ENCODE assay signal across 12 cellular contexts in genomic region chr7:69403169-69403568, GRCh38.
DNase-seq lines count a peak whose midpoint lies in the region; ATAC-seq, FAIRE-seq and TF ChIP-seq lines count a peak whose summit lies in the region.
"Had no signal": no experiment of that assay in that cellular context is flagged by ENCODE, and none has a peak within 500 bp of the region (broad histone marks: within the 10 kb centered on the region; RNA-seq: fewer than 3 reads in every experiment).

No MANE protein-coding gene starts in this region.

- H3K79me2 ChIP-seq in PC-9 (ENCODE audit: low read depth): no peaks in the 10 kb centered on the region

- H3K4me3 Mint-ChIP-seq in activated T-helper 2 cell treated with anti-CD3 and anti-CD28 coated beads, Interferon-gamma antibody, Interleukin-2, Interleukin-4, amounts not matched to agents 10 μg/mL and 5 μg/mL and 100 μg/mL, durations not matched to agents 14 hours and 24 hours and 36 hours (ENCODE audit: low read depth): no peak overlapping the region

- DNase-seq in D721Med (ENCODE audit: insufficient read length, low spot score): no peak
- DNase-seq in H4 (ENCODE audit: low spot score): peak; percentile 71
- DNase-seq in PC-9: no peak
- peak; percentile 22 for DNase-seq in left kidney (ENCODE audit: low read depth, low spot score)
- DNase-seq in tibial artery: no peak
- no peak for DNase-seq in activated T-helper 2 cell treated with anti-CD3 and anti-CD28 coated beads, Interferon-gamma antibody, Interleukin-2, Interleukin-4, amounts not matched to agents 10 μg/mL and 5 μg/mL and 100 μg/mL, durations not matched to agents 14 hours and 24 hours and 36 hours (ENCODE audit: low spot score)
- no peak for DNase-seq in NK-92 (lab: John Stamatoyannopoulos, UW; ENCODE audit: unreplicated experiment)
- DNase-seq: activated T-cell treated with anti-CD3 and anti-CD28 coated beads for 4 hours, foreskin fibroblast, Kasumi-1 had no signal

- H3K4me1 ChIP-seq in PC-9 (replicated peaks; ENCODE audit: insufficient read depth) (no peaks in the 10 kb centered on the region), tibial artery (no peaks in the 10 kb centered on the region)

- no peak overlapping the region for H3K27ac ChIP-seq in PC-9
- H3K27ac ChIP-seq in tibial artery: no peak overlapping the region
- H3K27ac ChIP-seq: thoracic aorta had no signal

- H3K4me2 ChIP-seq in PC-9: no peak overlapping the region

- intact Hi-C loops in PC-9 (cut with micrococcal nuclease; ENCODE audit: unreplicated experiment) (no loop called here), tibial artery (cut with DNase I; ENCODE audit: low total_unique reads) (no loop called here)
- intact Hi-C loops in activated T-helper 2 cell treated with anti-CD3 and anti-CD28 coated beads, Interferon-gamma antibody, Interleukin-2, Interleukin-4, amounts not matched to agents 10 μg/mL and 5 μg/mL and 100 μg/mL, durations not matched to agents 14 hours and 24 hours and 36 hours (cut with micrococcal nuclease): no loop called here

- H3K27me3 ChIP-seq in PC-9 (ENCODE audit: insufficient read depth, low read depth) (no peaks in the 10 kb centered on the region), tibial artery (peaks cover 0 to 3% of the 10 kb centered on the region in 2 donors)

- peak; percentile 45 for TF ChIP-seq CTCF in D721Med (IDR thresholded peaks at IDR 0.05; ENCODE audit: insufficient read depth, missing control alignments)
- TF ChIP-seq CTCF in PC-9 (conservative IDR thresholded peaks at IDR 0.05): peak; percentile 23; the same call in 1 of the 2 replicates
- TF ChIP-seq CTCF in tibial artery (IDR thresholded peaks at IDR 0.05): peak in 1 of 2 experiments; percentile 15

- ATAC-seq in HG03439 (IDR thresholded peaks at IDR 0.05; ENCODE audit: unreplicated experiment): no peak

- no peak for FAIRE-seq in D721Med (lab: Jason Lieb, UNC)

- H3K4me3 ChIP-seq in PC-9 (no peak overlapping the region), tibial artery (no peak overlapping the region)
- H3K4me3 ChIP-seq: thoracic aorta had no signal

- no peaks in the 10 kb centered on the region for H3F3A ChIP-seq in PC-9 (ENCODE audit: insufficient read depth, low read depth)

- H3K27ac Mint-ChIP-seq in activated T-helper 2 cell treated with anti-CD3 and anti-CD28 coated beads, Interferon-gamma antibody, Interleukin-2, Interleukin-4, amounts not matched to agents 10 μg/mL and 5 μg/mL and 100 μg/mL, durations not matched to agents 14 hours and 24 hours and 36 hours: no peak overlapping the region

- H3K9me3 Mint-ChIP-seq in activated T-helper 2 cell treated with anti-CD3 and anti-CD28 coated beads, Interferon-gamma antibody, Interleukin-2, Interleukin-4, amounts not matched to agents 10 μg/mL and 5 μg/mL and 100 μg/mL, durations not matched to agents 14 hours and 24 hours and 36 hours: peaks cover 5% of the 10 kb centered on the region

- no peaks in the 10 kb centered on the region for H3K9me2 ChIP-seq in PC-9 (ENCODE audit: insufficient read depth)

- no TSS peak for BruUV-seq in PC-9 (replicated peaks; lab: Mats Ljungman, UMichigan)

- CTCF ChIA-PET in PC-9 (lab: Charles Lee): no interaction called here

- no peaks in the 10 kb centered on the region for H4K20me1 ChIP-seq in PC-9 (ENCODE audit: insufficient read depth)

- H3K36me3 ChIP-seq in PC-9 (ENCODE audit: low read depth) (no peaks in the 10 kb centered on the region), tibial artery (no peaks in the 10 kb centered on the region)
- H3K36me3 ChIP-seq: thoracic aorta had no signal

- H3K27me3 Mint-ChIP-seq in activated T-helper 2 cell treated with anti-CD3 and anti-CD28 coated beads, Interferon-gamma antibody, Interleukin-2, Interleukin-4, amounts not matched to agents 10 μg/mL and 5 μg/mL and 100 μg/mL, durations not matched to agents 14 hours and 24 hours and 36 hours (ENCODE audit: low read depth): no peaks in the 10 kb centered on the region

- H3K9me3 ChIP-seq in PC-9 (ENCODE audit: insufficient read depth, low read depth) (no peaks in the 10 kb centered on the region), tibial artery (no peaks in the 10 kb centered on the region)
- H3K9me3 ChIP-seq: thoracic aorta had no signal

- H3K4me1 Mint-ChIP-seq in activated T-helper 2 cell treated with anti-CD3 and anti-CD28 coated beads, Interferon-gamma antibody, Interleukin-2, Interleukin-4, amounts not matched to agents 10 μg/mL and 5 μg/mL and 100 μg/mL, durations not matched to agents 14 hours and 24 hours and 36 hours (ENCODE audit: low read depth): no peaks in the 10 kb centered on the region

- POLR2A ChIA-PET in PC-9 (lab: Charles Lee; ENCODE audit: unreplicated experiment): no interaction called here

- H3K36me3 Mint-ChIP-seq in activated T-helper 2 cell treated with anti-CD3 and anti-CD28 coated beads, Interferon-gamma antibody, Interleukin-2, Interleukin-4, amounts not matched to agents 10 μg/mL and 5 μg/mL and 100 μg/mL, durations not matched to agents 14 hours and 24 hours and 36 hours (ENCODE audit: low read depth): no peaks in the 10 kb centered on the region

- no peak overlapping the region for H2AFZ ChIP-seq in PC-9

Comparison
In these comparisons a context has a peak if more than half of its experiments do, and no peak if none do; other contexts are left out.
1. DNase-seq: peak in H4 (single experiment) and left kidney (single experiment); none in D721Med (single experiment), PC-9 (0 of 2), tibial artery (0 of 2), activated T-helper 2 cell treated with anti-CD3 and anti-CD28 coated beads, Interferon-gamma antibody, Interleukin-2, Interleukin-4, amounts not matched to agents 10 μg/mL and 5 μg/mL and 100 μg/mL, durations not matched to agents 14 hours and 24 hours and 36 hours (single experiment) and NK-92 (single experiment).